Comparison of ENCODE assay signal across 19 cellular contexts in the genomic region with DNA sequence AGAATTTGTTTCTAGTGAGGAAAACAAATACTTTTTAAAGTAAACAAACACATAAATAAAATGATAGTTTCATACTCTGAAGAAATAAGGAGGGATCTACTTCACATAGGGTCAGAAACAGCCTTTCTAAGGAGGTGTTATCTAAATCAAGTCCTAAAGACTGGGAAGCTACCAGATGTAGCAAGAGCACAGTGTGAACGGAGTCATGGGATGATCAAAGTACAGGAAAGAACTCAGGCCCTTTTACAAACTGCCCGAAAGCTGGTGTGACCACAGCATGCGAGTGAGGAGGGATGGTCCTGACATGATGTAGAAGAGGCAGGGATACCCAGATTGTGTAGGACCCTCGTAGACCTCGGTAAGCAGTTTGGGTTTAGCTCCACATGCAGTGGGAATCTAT.
DNase-seq lines count a peak whose midpoint lies in the region; ATAC-seq, FAIRE-seq and TF ChIP-seq lines count a peak whose summit lies in the region.
"Had no signal": no experiment of that assay in that cellular context is flagged by ENCODE, and none has a peak within 500 bp of the region (broad histone marks: within the 10 kb centered on the region; RNA-seq: fewer than 3 reads in every experiment).

No MANE protein-coding gene starts in this region.

- DNase-seq in right lobe of liver, result no peak
- DNase-seq in HepG2 (ENCODE audit: low spot score), result no peak
- DNase-seq in iris pigment epithelial cell (ENCODE audit: low read depth), result peak; percentile 8
- DNase-seq in nephron progenitor cell, result no peak
- DNase-seq in glomerular visceral epithelial cell (ENCODE audit: extremely low spot score), result no peak
- DNase-seq in HK-2 (ENCODE audit: unreplicated experiment), result no peak
- no peak for DNase-seq in NCI-H2081 treated with DMSO at 0.1 percent for 48 hours (lab: John Stamatoyannopoulos, UW)
- DNase-seq: AML-193; CD4-positive, alpha-beta memory T cell; DMS153; DMS79; GDM1; HFFc6 had no signal

- no peak for FAIRE-seq in HepG2 (lab: Jason Lieb, UNC)
- FAIRE-seq: A549, H54 had no signal

- H3K9me3 ChIP-seq in right lobe of liver (peaks cover 0 to 5% (median 2%) of the 10 kb centered on the region in 4 donors), HepG2 (ENCODE audit: low read length) (peaks cover 5% of the 10 kb centered on the region; the same call in 1 of the 2 replicates)

- H3K9me3 Mint-ChIP-seq in nephron progenitor cell, result peaks cover 23% of the 10 kb centered on the region

- no peak for TF ChIP-seq EP300 in HepG2 (IDR thresholded peaks at IDR 0.05; ENCODE audit: low read depth in 2 of 2, low read length in 2 of 2)
- TF ChIP-seq EP300 in HepG2 (CRISPR knock-in tag; IDR thresholded peaks at IDR 0.05; ENCODE audit: borderline replicate concordance), result no peak

- H3K79me2 ChIP-seq in HepG2 (ENCODE audit: insufficient read depth, low read length), result no peaks in the 10 kb centered on the region

- H3K4me1 Mint-ChIP-seq in nephron progenitor cell, result no peaks in the 10 kb centered on the region
- H3K4me1 Mint-ChIP-seq: CD14-positive monocyte; CD4-positive, alpha-beta memory T cell; GM23338 had no signal

- TF ChIP-seq CTCF in right lobe of liver (IDR thresholded peaks at IDR 0.05) (no peak), HepG2 (CRISPR knock-in tag; IDR thresholded peaks at IDR 0.05) (no peak), nephron progenitor cell (IDR thresholded peaks at IDR 0.05) (no peak)

- H3K27ac ChIP-seq in right lobe of liver (no peak overlapping the region), HepG2 (ENCODE audit: extremely low read length, insufficient read depth, low read length) (no peak overlapping the region)
- H3K27ac ChIP-seq: 22Rv1, A549 had no signal

- TF ChIP-seq RAD21 in HepG2 (CRISPR knock-in tag; IDR thresholded peaks at IDR 0.05), result no peak

- peak overlapping the region; percentile 78 for H3K27ac Mint-ChIP-seq in nephron progenitor cell
- H3K27ac Mint-ChIP-seq: CD14-positive monocyte; CD4-positive, alpha-beta memory T cell; GM23338; HFFc6 had no signal

- H3K4me3 ChIP-seq in right lobe of liver, result no peak overlapping the region
- H3K4me3 ChIP-seq in HepG2 (replicated peaks in 1 of 3; ENCODE audit: insufficient read depth in 1 of 3, low read depth in 2 of 3, low read length in 3 of 3), result no peak overlapping the region
- H3K4me3 ChIP-seq: A549, GM23338 had no signal

- CTCF ChIA-PET in HepG2 (lab: Yijun Ruan, JAX; ENCODE audit: low intra/inter-chr PET ratio, low total read pairs), result no interaction called here

- H3K27me3 ChIP-seq in right lobe of liver (no peaks in the 10 kb centered on the region), HepG2 (ENCODE audit: control insufficient read depth in 1 of 2, insufficient read depth in 2 of 2, low read length in 2 of 2) (no peaks in the 10 kb centered on the region)

- no peaks in the 10 kb centered on the region for H3K27me3 Mint-ChIP-seq in nephron progenitor cell (ENCODE audit: low read depth, poor library complexity)
- H3K27me3 Mint-ChIP-seq: CD4-positive, alpha-beta memory T cell had no signal

- H3K4me3 Mint-ChIP-seq in nephron progenitor cell, result no peak overlapping the region
- H3K4me3 Mint-ChIP-seq: CD14-positive monocyte; CD4-positive, alpha-beta memory T cell; GM23338; HFFc6 had no signal

- no TSS peak for BruUV-seq in HepG2 (replicated peaks; lab: Mats Ljungman, UMichigan)

- H3K4me1 ChIP-seq in right lobe of liver (no peaks in the 10 kb centered on the region), HepG2 (ENCODE audit: insufficient read depth, low read length) (no peaks in the 10 kb centered on the region)

- no peaks in the 10 kb centered on the region for H4K20me1 ChIP-seq in HepG2 (ENCODE audit: insufficient read depth, low read length)

- POLR2A ChIA-PET in HepG2 (lab: Yijun Ruan, JAX), result no interaction called here

- no peak overlapping the region for H3K9ac ChIP-seq in HepG2 (ENCODE audit: insufficient read depth, low read depth, low read length)

- TF ChIP-seq POLR2A in right lobe of liver (IDR thresholded peaks at IDR 0.05), result no peak
- no peak for TF ChIP-seq POLR2A in HepG2 (IDR thresholded peaks at IDR 0.05; ENCODE audit: insufficient read depth in 1 of 2, low read depth in 2 of 2, low read length in 2 of 2)

- WGBS in right lobe of liver (ENCODE audit: insufficient coverage, low coverage, low lambda C conversion rate, missing lambda C conversion rate), result 84% methylated on average over 5 of the region's 5 CpGs
- 92% methylated on average over 5 of the region's 5 CpGs for WGBS in HepG2 (ENCODE audit: low lambda C conversion rate)

- H3K4me2 ChIP-seq in HepG2 (ENCODE audit: low read depth, low read length), result no peak overlapping the region
- H3K4me2 ChIP-seq: A549, GM23338 had no signal

- in situ Hi-C loops in HepG2 (cut with HindIII; ENCODE audit: extremely low pct_ligation_motif_present, low pct_unique_long_range_greater_than_20kb), result no loop called here

- intact Hi-C loops in right lobe of liver (cut with DNase I) (no loop called here), HepG2 (cut with micrococcal nuclease; ENCODE audit: unreplicated experiment) (no loop called here)

- H2AFZ ChIP-seq in HepG2 (ENCODE audit: low read length), result no peak overlapping the region
- H2AFZ ChIP-seq: GM23338 had no signal

- ATAC-seq in right lobe of liver (peak; percentile 26 to 52 (median 34)), HepG2 (no peak)
- ATAC-seq: A549, GM23338, HCT116 had no signal

- H3K36me3 Mint-ChIP-seq in nephron progenitor cell (ENCODE audit: low read depth), result peaks cover 53% of the 10 kb centered on the region

- no peaks in the 10 kb centered on the region for H3K36me3 ChIP-seq in right lobe of liver
- no peaks in the 10 kb centered on the region for H3K36me3 ChIP-seq in HepG2 (replicated peaks in 1 of 2; ENCODE audit: control insufficient read depth in 1 of 2, insufficient read depth in 2 of 2, low read length in 2 of 2)

TF ChIP-seq in HepG2, 621 proteins besides CTCF, POLR2A, EP300 and RAD21:
- TF ChIP-seq EED (CRISPR knock-in tag; IDR thresholded peaks at IDR 0.05), result no peak
- no peak for TF ChIP-seq ZNF546 (CRISPR knock-in tag; conservative IDR thresholded peaks at IDR 0.05)
- TF ChIP-seq ZSCAN25 (CRISPR knock-in tag; IDR thresholded peaks at IDR 0.05), result no peak
- TF ChIP-seq HOXA9 (CRISPR knock-in tag; IDR thresholded peaks at IDR 0.05; ENCODE audit: borderline replicate concordance), result no peak
- TF ChIP-seq NR2C2 (CRISPR knock-in tag; IDR thresholded peaks at IDR 0.05; ENCODE audit: borderline replicate concordance), result no peak
- no peak for TF ChIP-seq ZNF891 (CRISPR knock-in tag; IDR thresholded peaks at IDR 0.05)
- no peak for TF ChIP-seq STAG1 (CRISPR knock-in tag; IDR thresholded peaks at IDR 0.05)
- TF ChIP-seq, protein P1, sequence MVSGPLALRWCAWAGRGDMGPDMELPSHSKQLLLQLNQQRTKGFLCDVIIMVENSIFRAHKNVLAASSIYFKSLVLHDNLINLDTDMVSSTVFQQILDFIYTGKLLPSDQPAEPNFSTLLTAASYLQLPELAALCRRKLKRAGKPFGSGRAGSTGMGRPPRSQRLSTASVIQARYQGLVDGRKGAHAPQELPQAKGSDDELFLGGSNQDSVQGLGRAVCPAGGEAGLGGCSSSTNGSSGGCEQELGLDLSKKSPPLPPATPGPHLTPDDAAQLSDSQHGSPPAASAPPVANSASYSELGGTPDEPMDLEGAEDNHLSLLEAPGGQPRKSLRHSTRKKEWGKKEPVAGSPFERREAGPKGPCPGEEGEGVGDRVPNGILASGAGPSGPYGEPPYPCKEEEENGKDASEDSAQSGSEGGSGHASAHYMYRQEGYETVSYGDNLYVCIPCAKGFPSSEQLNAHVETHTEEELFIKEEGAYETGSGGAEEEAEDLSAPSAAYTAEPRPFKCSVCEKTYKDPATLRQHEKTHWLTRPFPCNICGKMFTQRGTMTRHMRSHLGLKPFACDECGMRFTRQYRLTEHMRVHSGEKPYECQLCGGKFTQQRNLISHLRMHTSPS (CRISPR knock-in tag; IDR thresholded peaks at IDR 0.05; ENCODE audit: low read depth), result no peak
- no peak for TF ChIP-seq ZNF605 (CRISPR knock-in tag; IDR thresholded peaks at IDR 0.05)
- TF ChIP-seq ESRRA (CRISPR knock-in tag; IDR thresholded peaks at IDR 0.05; ENCODE audit: low read depth), result no peak
- TF ChIP-seq ZFY (CRISPR knock-in tag; IDR thresholded peaks at IDR 0.05), result no peak
- TF ChIP-seq TBX2 (CRISPR knock-in tag; IDR thresholded peaks at IDR 0.05; ENCODE audit: borderline replicate concordance), result no peak
- TF ChIP-seq, protein P2, sequence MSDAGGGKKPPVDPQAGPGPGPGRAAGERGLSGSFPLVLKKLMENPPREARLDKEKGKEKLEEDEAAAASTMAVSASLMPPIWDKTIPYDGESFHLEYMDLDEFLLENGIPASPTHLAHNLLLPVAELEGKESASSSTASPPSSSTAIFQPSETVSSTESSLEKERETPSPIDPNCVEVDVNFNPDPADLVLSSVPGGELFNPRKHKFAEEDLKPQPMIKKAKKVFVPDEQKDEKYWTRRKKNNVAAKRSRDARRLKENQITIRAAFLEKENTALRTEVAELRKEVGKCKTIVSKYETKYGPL (CRISPR knock-in tag; IDR thresholded peaks at IDR 0.05), result no peak
- TF ChIP-seq RBM22 (optimal IDR thresholded peaks at IDR 0.05; ENCODE audit: low read length), result no peak
